ENCODE assay signal across 30 cellular contexts in genomic region chr18:26471826-26472225, GRCh38.
"Had no signal": no experiment of that assay in that cellular context is flagged by ENCODE, and none has a peak within 500 bp of the region (broad histone marks: within the 10 kb centered on the region; RNA-seq: fewer than 3 reads in every experiment).

No MANE protein-coding gene starts in this region.

- H3K27ac Mint-ChIP-seq: activated CD4-positive, alpha-beta memory T cell treated with anti-CD3 and anti-CD28 coated beads, Interleukin-2, amount 10 ng/mL, durations not matched to agents 7 days and 5 days; activated CD8-positive, alpha-beta memory T cell treated with anti-CD3 and anti-CD28 coated beads, Interleukin-2, amount 10 ng/mL, durations not matched to agents 7 days and 5 days; activated naive CD8-positive, alpha-beta T cell treated with anti-CD3 and anti-CD28 coated beads for 36 hours; activated T-cell treated with anti-CD3 and anti-CD28 coated beads, Interleukin-2, amount 50 U/mL, for 72 hours; activated T-helper 17 cell treated with anti-CD3 and anti-CD28 coated beads, Interleukin-2, amount 50 U/mL, for 72 hours had no signal

- DNase-seq: activated CD4-positive, alpha-beta memory T cell treated with anti-CD3 and anti-CD28 coated beads, Interleukin-2, amount 10 ng/mL, durations not matched to agents 7 days and 5 days; activated CD4-positive, alpha-beta T cell treated with anti-CD3 and anti-CD28 coated beads for 1 hour; activated CD4-positive, alpha-beta T cell treated with anti-CD3 and anti-CD28 coated beads for 48 hours; activated CD4-positive, CD25-positive, alpha-beta regulatory T cell; activated CD8-positive, alpha-beta memory T cell treated with anti-CD3 and anti-CD28 coated beads for 24 hours; activated CD8-positive, alpha-beta memory T cell treated with anti-CD3 and anti-CD28 coated beads, Interleukin-2, amount 10 ng/mL, durations not matched to agents 7 days and 5 days; activated effector memory CD4-positive, alpha-beta T cell treated with anti-CD3 and anti-CD28 coated beads, Interleukin-2, amount 50 U/mL, for 16 hours; activated naive CD4-positive, alpha-beta T cell; activated naive CD4-positive, alpha-beta T cell treated with anti-CD3 and anti-CD28 coated beads, Interleukin-2, amount 50 U/mL, for 16 hours; activated naive CD8-positive, alpha-beta T cell treated with anti-CD3 and anti-CD28 coated beads for 36 hours; activated T-cell treated with anti-CD3 and anti-CD28 coated beads, Interleukin-2, amount 50 U/mL, for 1 hour; activated T-cell treated with anti-CD3 and anti-CD28 coated beads, Interleukin-2, amount 50 U/mL, for 72 hours; body of pancreas; cerebellar nuclear complex; Karpas-422; NCI-H1105; NCI-H1417 treated with DMSO at 0.1 percent for 48 hours; NCI-H187 treated with DMSO at 0.1 percent for 48 hours; NCI-H2081; NCI-H345; NCI-H524 treated with DMSO at 0.1 percent for 48 hours; NK-92 treated with Interleukin-12 subunit alpha and Interleukin-12 subunit beta, amount 100 ng/mL, for 24 hours; PC-3; Peyer's patch; RPMI8226; SIG-M5; T1000; WERI-Rb-1 had no signal

- H3K4me3 ChIP-seq: body of pancreas, breast epithelium, Peyer's patch had no signal

- ATAC-seq: activated CD8-positive, alpha-beta memory T cell treated with anti-CD3 and anti-CD28 coated beads, Interleukin-2, amount 10 ng/mL, durations not matched to agents 7 days and 5 days; activated T-cell treated with anti-CD3 and anti-CD28 coated beads, Interleukin-2, amount 50 U/mL, for 72 hours; activated T-helper 17 cell treated with anti-CD3 and anti-CD28 coated beads, Interleukin-2, amount 50 U/mL, for 72 hours; body of pancreas; PC-3 had no signal

- H3K4me1 Mint-ChIP-seq: activated CD4-positive, alpha-beta memory T cell treated with anti-CD3 and anti-CD28 coated beads, Interleukin-2, amount 10 ng/mL, durations not matched to agents 7 days and 5 days; activated CD8-positive, alpha-beta memory T cell treated with anti-CD3 and anti-CD28 coated beads, Interleukin-2, amount 10 ng/mL, durations not matched to agents 7 days and 5 days; activated naive CD8-positive, alpha-beta T cell treated with anti-CD3 and anti-CD28 coated beads for 36 hours; activated T-helper 17 cell treated with anti-CD3 and anti-CD28 coated beads, Interleukin-2, amount 50 U/mL, for 72 hours had no signal

- H3K27me3 ChIP-seq: body of pancreas, breast epithelium, Peyer's patch had no signal

- H3K4me1 ChIP-seq: body of pancreas, breast epithelium, Peyer's patch had no signal

- H3K9me3 ChIP-seq: body of pancreas, breast epithelium, Peyer's patch had no signal

- H3K36me3 Mint-ChIP-seq: activated CD8-positive, alpha-beta memory T cell treated with anti-CD3 and anti-CD28 coated beads, Interleukin-2, amount 10 ng/mL, durations not matched to agents 7 days and 5 days had no signal

- H3K36me3 ChIP-seq: breast epithelium had no signal

- H3K27me3 Mint-ChIP-seq: activated CD4-positive, alpha-beta memory T cell treated with anti-CD3 and anti-CD28 coated beads, Interleukin-2, amount 10 ng/mL, durations not matched to agents 7 days and 5 days; activated CD8-positive, alpha-beta memory T cell treated with anti-CD3 and anti-CD28 coated beads, Interleukin-2, amount 10 ng/mL, durations not matched to agents 7 days and 5 days; activated naive CD8-positive, alpha-beta T cell treated with anti-CD3 and anti-CD28 coated beads for 36 hours; activated T-helper 17 cell treated with anti-CD3 and anti-CD28 coated beads, Interleukin-2, amount 50 U/mL, for 72 hours had no signal

- H3K9me3 Mint-ChIP-seq: activated CD4-positive, alpha-beta memory T cell treated with anti-CD3 and anti-CD28 coated beads, Interleukin-2, amount 10 ng/mL, durations not matched to agents 7 days and 5 days; activated naive CD8-positive, alpha-beta T cell treated with anti-CD3 and anti-CD28 coated beads for 36 hours; activated T-cell treated with anti-CD3 and anti-CD28 coated beads, Interleukin-2, amount 50 U/mL, for 72 hours; activated T-helper 17 cell treated with anti-CD3 and anti-CD28 coated beads, Interleukin-2, amount 50 U/mL, for 72 hours had no signal

- H3K4me3 Mint-ChIP-seq: activated CD4-positive, alpha-beta memory T cell treated with anti-CD3 and anti-CD28 coated beads, Interleukin-2, amount 10 ng/mL, durations not matched to agents 7 days and 5 days; activated CD8-positive, alpha-beta memory T cell treated with anti-CD3 and anti-CD28 coated beads, Interleukin-2, amount 10 ng/mL, durations not matched to agents 7 days and 5 days; activated naive CD8-positive, alpha-beta T cell treated with anti-CD3 and anti-CD28 coated beads for 36 hours; activated T-cell treated with anti-CD3 and anti-CD28 coated beads, Interleukin-2, amount 50 U/mL, for 72 hours; activated T-helper 17 cell treated with anti-CD3 and anti-CD28 coated beads, Interleukin-2, amount 50 U/mL, for 72 hours had no signal

- H3K27ac ChIP-seq: body of pancreas, breast epithelium, Peyer's patch, WERI-Rb-1 had no signal
